8 cellular contexts compared by ENCODE assay signal in the genomic region with DNA sequence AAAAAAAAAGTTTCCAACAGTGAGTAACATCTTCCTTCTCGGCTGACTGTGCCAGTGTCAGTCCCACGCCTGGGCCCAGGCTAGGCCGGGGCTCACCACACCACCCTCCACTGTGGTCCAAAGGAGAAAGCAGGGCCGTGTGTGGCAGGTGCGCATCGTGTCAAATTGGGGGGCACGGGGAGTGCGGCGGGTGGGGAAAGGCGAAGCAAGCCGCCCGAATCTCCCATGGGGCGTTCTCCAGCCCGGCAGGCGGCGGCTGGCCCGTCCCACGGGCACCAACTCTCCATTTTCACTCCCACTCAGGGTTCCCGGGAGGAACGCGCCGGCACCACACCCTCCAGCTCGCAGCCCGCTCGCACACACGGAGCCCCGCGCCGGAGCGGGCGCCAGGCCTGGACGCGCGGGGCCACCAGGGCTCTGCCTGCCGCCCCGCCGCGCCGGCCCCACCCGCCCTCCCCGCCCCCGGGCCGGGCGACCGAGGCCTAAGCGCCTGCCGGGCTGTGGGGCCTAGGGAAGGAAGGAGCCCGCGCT. TPM values are rescaled to one million over a fixed set of nuclear protein-coding genes. Genes with fewer than 3 reads are reported as not detected.
DNase-seq lines count a peak whose midpoint lies in the region; ATAC-seq and TF ChIP-seq lines count a peak whose summit lies in the region.

No MANE protein-coding gene starts in this region.

- H3K27ac ChIP-seq in AG04450 (ENCODE audit: low read depth, low read length) = peak overlapping the region; percentile 85
- peak overlapping the region; percentile 72; the same call in 1 of the 2 replicates for H3K27ac ChIP-seq in HUES6 (ENCODE audit: low read depth, low read length)

- peak overlapping the region; percentile 82 for H3K9ac ChIP-seq in HUES6 (ENCODE audit: low read length)

- H3K36me3 ChIP-seq in HUES6 (ENCODE audit: control insufficient read depth, insufficient read depth, low read length) = no peaks in the 10 kb centered on the region

- peaks cover 33% of the 10 kb centered on the region for H3K4me1 ChIP-seq in HUES6 (ENCODE audit: control insufficient read depth, insufficient read depth, low read length)

- H3K9me3 ChIP-seq in AG04450 (ENCODE audit: control insufficient read depth, insufficient read depth, low read length) = no peaks in the 10 kb centered on the region
- H3K9me3 ChIP-seq in HUES6 (ENCODE audit: control insufficient read depth, insufficient read depth, low read depth, low read length) = no peaks in the 10 kb centered on the region

- DNase-seq in AG04450 (ENCODE audit: low read depth, low spot score) = no peak
- DNase-seq in activated CD4-positive, alpha-beta T cell treated with anti-CD3 and anti-CD28 coated beads, Interleukin-2, amount 50 U/mL, for 1 hour = peak; percentile 52
- DNase-seq in effector CD4-positive, alpha-beta T cell = peak; percentile 8
- peak; percentile 54 for DNase-seq in midbrain (lab: John Stamatoyannopoulos, UW)
- DNase-seq in stimulated activated CD8-positive, alpha-beta memory T cell treated with anti-CD3 and anti-CD28 coated beads, Interleukin-15, amount 100 ng/mL, for 48 hours (ENCODE audit: low read depth in 2 of 2) = peak; percentile 49 to 55
- DNase-seq in HuH-7.5 (ENCODE audit: low spot score) = no peak

- CTCF ChIA-PET in AG04450 (lab: Charles Lee) = interaction anchor here (1.6 kb wide), 1 partner anchor 491 kb away, joined by 6 read pairs; no protein-coding TSS in a partner anchor

- POLR2A ChIA-PET in AG04450 (lab: Yijun Ruan, JAX) = interaction anchor here (0.5 to 2.6 kb wide), 6 partner anchors 13 to 1772 kb away, joined by 3 to 16 read pairs (median 3); no protein-coding TSS in a partner anchor

- peak; percentile 7 for ATAC-seq in GM19397 (IDR thresholded peaks at IDR 0.05; ENCODE audit: unreplicated experiment)

- TF ChIP-seq CTCF in AG04450 (IDR thresholded peaks at IDR 0.05; ENCODE audit: low read depth, low read length) = no peak

- H3K4me3 ChIP-seq in AG04450 (ENCODE audit: low read depth, low read length) (peak overlapping the region; percentile 82), HUES6 (ENCODE audit: low read depth, low read length) (peak overlapping the region; percentile 78)

- H3K27me3 ChIP-seq in AG04450 (ENCODE audit: control insufficient read depth, insufficient read depth, low read length) (no peaks in the 10 kb centered on the region), HUES6 (ENCODE audit: control insufficient read depth, insufficient read depth, low read length) (no peaks in the 10 kb centered on the region)

RNA-seq across cellular contexts. Expression of a gene that starts 0.6 kb away (rescaled TPM):
- 14.0 and 18.4 TPM in 2 replicates for polyA plus RNA-seq in AG04450 (2011; rRNA removed)
- 15.2 and 39.3 TPM in 2 replicates for polyA minus RNA-seq in AG04450 (2011; rRNA and poly(A)+ RNA removed)

Comparison
In these comparisons a context has a peak if more than half of its experiments do, and no peak if none do; other contexts are left out.
1. DNase-seq: peak in activated CD4-positive, alpha-beta T cell treated with anti-CD3 and anti-CD28 coated beads, Interleukin-2, amount 50 U/mL, for 1 hour (single experiment), effector CD4-positive, alpha-beta T cell (single experiment), midbrain (single experiment) and stimulated activated CD8-positive, alpha-beta memory T cell treated with anti-CD3 and anti-CD28 coated beads, Interleukin-15, amount 100 ng/mL, for 48 hours (2 of 2); none in AG04450 (single experiment) and HuH-7.5 (single experiment).